In the genomic region with DNA sequence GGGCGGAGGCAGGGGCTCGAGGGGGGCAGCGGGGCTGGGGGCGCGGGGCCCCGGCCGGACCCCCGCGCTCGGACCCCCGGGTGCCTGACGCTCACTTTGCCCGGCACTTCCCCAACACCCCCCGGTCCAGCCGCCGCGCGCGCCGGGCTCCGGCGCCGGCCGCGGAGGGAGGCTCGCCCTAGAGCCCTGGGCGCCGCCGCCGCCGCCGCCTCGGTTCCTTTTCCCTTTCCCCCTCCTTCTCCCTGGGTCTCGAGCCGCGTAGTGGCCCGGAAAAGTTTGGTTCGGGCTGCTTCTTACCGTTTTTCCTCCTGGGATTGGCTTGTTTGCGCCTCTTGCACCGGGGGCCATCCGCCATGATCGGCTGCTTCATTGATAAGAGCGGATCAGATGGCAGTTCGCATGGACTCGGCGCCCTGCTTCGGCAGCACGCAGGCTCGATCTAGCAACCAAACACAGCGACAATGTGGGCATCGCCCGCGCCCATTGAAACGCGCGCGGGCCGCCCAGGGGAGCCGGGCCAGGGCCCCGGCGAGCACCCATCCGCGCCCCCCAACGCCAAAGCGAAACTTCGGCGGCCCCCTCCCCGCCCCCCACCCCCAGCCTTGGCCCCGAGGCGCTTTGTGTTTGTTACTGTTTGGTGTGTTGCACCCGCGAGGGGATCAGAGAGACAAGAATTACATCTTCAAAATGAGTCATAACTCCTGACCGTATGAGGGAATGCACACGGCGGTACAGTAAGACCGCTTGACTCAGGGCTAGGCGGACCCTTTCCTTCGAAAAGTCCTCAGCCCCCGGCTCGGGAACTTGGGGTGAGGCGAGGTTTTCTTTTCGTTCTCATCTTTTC, we compare ENCODE assay signal across 9 cellular contexts. TPM values are rescaled to one million over a fixed set of nuclear protein-coding genes. Genes with fewer than 3 reads are reported as not detected.
DNase-seq lines count a peak whose midpoint lies in the region; FAIRE-seq and TF ChIP-seq lines count a peak whose summit lies in the region.
"Had no signal": no experiment of that assay in that cellular context is flagged by ENCODE, and none has a peak within 500 bp of the region (broad histone marks: within the 10 kb centered on the region; RNA-seq: fewer than 3 reads in every experiment).

No MANE protein-coding gene starts in this region.

- H3K4me3 ChIP-seq in epithelial cell of proximal tubule (ENCODE audit: low read depth, low read length) = peak overlapping the region; percentile 68
- peak overlapping the region; percentile 85 for H3K4me3 ChIP-seq in mononuclear cell (ENCODE audit: low read length)

- H3K27me3 ChIP-seq in mononuclear cell (ENCODE audit: insufficient read depth, low read length) = peaks cover 19% of the 10 kb centered on the region

- FAIRE-seq in H54 (lab: Jason Lieb, UNC) = peak; percentile 38
- FAIRE-seq: islet of Langerhans had no signal

- no peak for TF ChIP-seq CTCF in epithelial cell of proximal tubule (conservative IDR thresholded peaks at IDR 0.05; ENCODE audit: low read depth, low read length)

- peaks cover 41% of the 10 kb centered on the region for H3K4me1 ChIP-seq in mononuclear cell (ENCODE audit: insufficient read depth, low read length)

- TF ChIP-seq POLR2A in H54 (IDR thresholded peaks at IDR 0.05; ENCODE audit: low read depth, low read length) = peak; percentile 46

- DNase-seq in DMS153 (lab: John Stamatoyannopoulos, UW) (peak; percentile 0), DMS153 treated with DMSO at 0.1 percent for 48 hours (lab: John Stamatoyannopoulos, UW; ENCODE audit: unreplicated experiment) (no peak), H54 (ENCODE audit: insufficient read length, low spot score) (no peak), M059J (ENCODE audit: low read depth) (peak; percentile 91), epithelial cell of proximal tubule (ENCODE audit: low read depth) (no peak), superior temporal gyrus (ENCODE audit: extremely low spot score) (peak; percentile 71)
- DNase-seq in activated CD4-positive, alpha-beta T cell treated with anti-CD3 and anti-CD28 coated beads, Interleukin-2, amount 50 U/mL, for 48 hours = peak; percentile 58 to 66

- H3K9me3 ChIP-seq in mononuclear cell (ENCODE audit: low read depth, low read length) = no peaks in the 10 kb centered on the region

RNA-seq across cellular contexts. Expression of a gene that starts 2.7 kb away (rescaled TPM):
- 10.7 and 15.9 TPM in 2 replicates for total RNA-seq in M059J (2014; rRNA removed; shearing (Covaris generic))
- total RNA-seq in epithelial cell of proximal tubule (4.1 and 6.3 TPM in 2 replicates), mononuclear cell (511 TPM)

Comparison
In these comparisons a context has a peak if more than half of its experiments do, and no peak if none do; other contexts are left out.
1. DNase-seq: peak in DMS153 (single experiment), M059J (single experiment), activated CD4-positive, alpha-beta T cell treated with anti-CD3 and anti-CD28 coated beads, Interleukin-2, amount 50 U/mL, for 48 hours (2 of 2) and superior temporal gyrus (single experiment); none in DMS153 treated with DMSO at 0.1 percent for 48 hours (single experiment), H54 (single experiment) and epithelial cell of proximal tubule (single experiment).
2. RNA of a gene that starts 2.7 kb away (total RNA-seq): 511 TPM in mononuclear cell (single experiment); 10.7 to 15.9 TPM in M059J and 4.1 to 6.3 TPM in epithelial cell of proximal tubule; every median in the first group is over 10 times any median in the second.